In the genomic region with DNA sequence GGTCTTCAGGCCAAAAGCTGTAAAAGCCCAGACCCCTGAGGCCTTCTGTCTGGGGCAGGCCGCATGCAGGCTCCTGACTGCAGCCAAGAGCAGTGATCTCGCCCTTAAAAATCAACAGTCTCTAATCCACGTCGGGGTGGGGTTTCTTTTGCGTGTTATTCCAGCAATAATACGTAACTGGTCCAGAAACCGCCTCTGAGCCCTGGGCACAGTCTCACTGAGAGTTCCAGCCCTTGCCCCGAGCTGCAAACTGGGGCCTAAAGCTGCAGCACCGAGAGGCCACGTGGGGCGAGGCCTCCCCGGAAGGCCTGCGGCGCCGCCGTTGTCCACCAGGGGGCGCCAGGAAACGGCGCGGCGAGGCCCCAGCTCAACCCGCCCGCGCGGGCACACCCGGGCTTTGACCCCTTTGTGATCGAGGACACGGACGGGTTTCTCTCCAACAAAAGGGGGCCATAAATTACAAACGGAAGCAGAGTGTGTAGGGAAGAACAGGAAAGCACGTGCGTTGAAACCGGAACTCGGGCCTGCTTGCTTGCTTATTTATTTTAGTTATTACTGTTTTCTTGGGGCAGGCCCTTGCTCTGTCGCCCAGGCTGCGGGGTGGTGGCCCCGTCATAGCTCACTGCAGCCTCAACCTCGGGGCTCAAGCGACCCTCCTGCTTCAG, we compare ENCODE assay signal across 1 cellular context.
TF ChIP-seq lines count a peak whose summit lies in the region.

No MANE protein-coding gene starts in this region.

TF ChIP-seq in HepG2, 621 proteins besides CTCF, POLR2A, EP300 and RAD21 (continued from another document and continues in another):
- TF ChIP-seq, protein P1, sequence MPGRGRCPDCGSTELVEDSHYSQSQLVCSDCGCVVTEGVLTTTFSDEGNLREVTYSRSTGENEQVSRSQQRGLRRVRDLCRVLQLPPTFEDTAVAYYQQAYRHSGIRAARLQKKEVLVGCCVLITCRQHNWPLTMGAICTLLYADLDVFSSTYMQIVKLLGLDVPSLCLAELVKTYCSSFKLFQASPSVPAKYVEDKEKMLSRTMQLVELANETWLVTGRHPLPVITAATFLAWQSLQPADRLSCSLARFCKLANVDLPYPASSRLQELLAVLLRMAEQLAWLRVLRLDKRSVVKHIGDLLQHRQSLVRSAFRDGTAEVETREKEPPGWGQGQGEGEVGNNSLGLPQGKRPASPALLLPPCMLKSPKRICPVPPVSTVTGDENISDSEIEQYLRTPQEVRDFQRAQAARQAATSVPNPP (CRISPR knock-in tag; IDR thresholded peaks at IDR 0.05) = peak; percentile 93
- no peak for TF ChIP-seq HNRNPL (IDR thresholded peaks at IDR 0.05; ENCODE audit: low read depth, low read length)
- TF ChIP-seq ZNF883 (CRISPR knock-in tag; IDR thresholded peaks at IDR 0.05; ENCODE audit: not compliant biosample characterization) = peak; percentile 56
- TF ChIP-seq, protein P2, sequence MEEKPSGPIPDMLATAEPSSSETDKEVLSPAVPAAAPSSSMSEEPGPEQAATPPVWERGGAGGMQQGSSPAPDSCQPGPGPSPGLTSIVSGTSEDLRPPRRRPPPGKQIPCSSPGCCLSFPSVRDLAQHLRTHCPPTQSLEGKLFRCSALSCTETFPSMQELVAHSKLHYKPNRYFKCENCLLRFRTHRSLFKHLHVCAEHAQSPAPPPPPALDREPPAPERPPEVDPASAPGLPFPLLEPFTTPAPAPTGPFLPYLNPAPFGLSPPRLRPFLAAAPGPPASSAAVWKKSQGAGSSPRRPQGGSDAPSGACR (CRISPR knock-in tag; IDR thresholded peaks at IDR 0.05) = peak; percentile 88; the same call in 1 of the 2 replicates
- no peak; the same call in 1 of the 2 replicates for TF ChIP-seq MYNN (CRISPR knock-in tag; IDR thresholded peaks at IDR 0.05; ENCODE audit: low read depth)
- TF ChIP-seq ZNF749 (CRISPR knock-in tag; IDR thresholded peaks at IDR 0.05; ENCODE audit: borderline replicate concordance) = no peak
- no peak for TF ChIP-seq EZH2 (conservative IDR thresholded peaks at IDR 0.05; ENCODE audit: low read depth, low read length)
- 0 out of 2 replicates have a peak, but pooled peaks have one; percentile 71 for TF ChIP-seq ZNF670 (CRISPR knock-in tag; IDR thresholded peaks at IDR 0.05; ENCODE audit: borderline replicate concordance)
- TF ChIP-seq HMG20A (CRISPR knock-in tag; IDR thresholded peaks at IDR 0.05; ENCODE audit: borderline replicate concordance) = peak; percentile 59; the same call in 1 of the 2 replicates
- TF ChIP-seq, protein P3, sequence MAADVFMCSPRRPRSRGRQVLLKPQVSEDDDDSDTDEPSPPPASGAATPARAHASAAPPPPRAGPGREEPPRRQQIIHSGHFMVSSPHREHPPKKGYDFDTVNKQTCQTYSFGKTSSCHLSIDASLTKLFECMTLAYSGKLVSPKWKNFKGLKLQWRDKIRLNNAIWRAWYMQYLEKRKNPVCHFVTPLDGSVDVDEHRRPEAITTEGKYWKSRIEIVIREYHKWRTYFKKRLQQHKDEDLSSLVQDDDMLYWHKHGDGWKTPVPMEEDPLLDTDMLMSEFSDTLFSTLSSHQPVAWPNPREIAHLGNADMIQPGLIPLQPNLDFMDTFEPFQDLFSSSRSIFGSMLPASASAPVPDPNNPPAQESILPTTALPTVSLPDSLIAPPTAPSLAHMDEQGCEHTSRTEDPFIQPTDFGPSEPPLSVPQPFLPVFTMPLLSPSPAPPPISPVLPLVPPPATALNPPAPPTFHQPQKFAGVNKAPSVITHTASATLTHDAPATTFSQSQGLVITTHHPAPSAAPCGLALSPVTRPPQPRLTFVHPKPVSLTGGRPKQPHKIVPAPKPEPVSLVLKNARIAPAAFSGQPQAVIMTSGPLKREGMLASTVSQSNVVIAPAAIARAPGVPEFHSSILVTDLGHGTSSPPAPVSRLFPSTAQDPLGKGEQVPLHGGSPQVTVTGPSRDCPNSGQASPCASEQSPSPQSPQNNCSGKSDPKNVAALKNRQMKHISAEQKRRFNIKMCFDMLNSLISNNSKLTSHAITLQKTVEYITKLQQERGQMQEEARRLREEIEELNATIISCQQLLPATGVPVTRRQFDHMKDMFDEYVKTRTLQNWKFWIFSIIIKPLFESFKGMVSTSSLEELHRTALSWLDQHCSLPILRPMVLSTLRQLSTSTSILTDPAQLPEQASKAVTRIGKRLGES (CRISPR knock-in tag; IDR thresholded peaks at IDR 0.05; ENCODE audit: borderline replicate concordance) = no peak
- peak; percentile 97 for TF ChIP-seq MED1 (CRISPR knock-in tag; IDR thresholded peaks at IDR 0.05)
- TF ChIP-seq, protein P4, sequence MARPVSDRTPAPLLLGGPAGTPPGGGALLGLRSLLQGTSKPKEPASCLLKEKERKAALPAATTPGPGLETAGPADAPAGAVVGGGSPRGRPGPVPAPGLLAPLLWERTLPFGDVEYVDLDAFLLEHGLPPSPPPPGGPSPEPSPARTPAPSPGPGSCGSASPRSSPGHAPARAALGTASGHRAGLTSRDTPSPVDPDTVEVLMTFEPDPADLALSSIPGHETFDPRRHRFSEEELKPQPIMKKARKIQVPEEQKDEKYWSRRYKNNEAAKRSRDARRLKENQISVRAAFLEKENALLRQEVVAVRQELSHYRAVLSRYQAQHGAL (CRISPR knock-in tag; IDR thresholded peaks at IDR 0.05; ENCODE audit: not compliant biosample characterization) = no peak
- TF ChIP-seq, protein P5, sequence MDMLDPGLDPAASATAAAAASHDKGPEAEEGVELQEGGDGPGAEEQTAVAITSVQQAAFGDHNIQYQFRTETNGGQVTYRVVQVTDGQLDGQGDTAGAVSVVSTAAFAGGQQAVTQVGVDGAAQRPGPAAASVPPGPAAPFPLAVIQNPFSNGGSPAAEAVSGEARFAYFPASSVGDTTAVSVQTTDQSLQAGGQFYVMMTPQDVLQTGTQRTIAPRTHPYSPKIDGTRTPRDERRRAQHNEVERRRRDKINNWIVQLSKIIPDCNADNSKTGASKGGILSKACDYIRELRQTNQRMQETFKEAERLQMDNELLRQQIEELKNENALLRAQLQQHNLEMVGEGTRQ (IDR thresholded peaks at IDR 0.05; ENCODE audit: low read depth, low read length) = peak; percentile 65
- TF ChIP-seq, protein P5 (CRISPR knock-in tag; IDR thresholded peaks at IDR 0.05; ENCODE audit: borderline replicate concordance) = peak; percentile 81
- TF ChIP-seq TBP (CRISPR knock-in tag; IDR thresholded peaks at IDR 0.05) = no peak
- no peak for TF ChIP-seq BRCA1 (CRISPR knock-in tag; IDR thresholded peaks at IDR 0.05)
- peak; percentile 72; the same call in 1 of the 2 replicates for TF ChIP-seq ZNF773 (CRISPR knock-in tag; IDR thresholded peaks at IDR 0.05; ENCODE audit: borderline replicate concordance)
- TF ChIP-seq, protein P6, sequence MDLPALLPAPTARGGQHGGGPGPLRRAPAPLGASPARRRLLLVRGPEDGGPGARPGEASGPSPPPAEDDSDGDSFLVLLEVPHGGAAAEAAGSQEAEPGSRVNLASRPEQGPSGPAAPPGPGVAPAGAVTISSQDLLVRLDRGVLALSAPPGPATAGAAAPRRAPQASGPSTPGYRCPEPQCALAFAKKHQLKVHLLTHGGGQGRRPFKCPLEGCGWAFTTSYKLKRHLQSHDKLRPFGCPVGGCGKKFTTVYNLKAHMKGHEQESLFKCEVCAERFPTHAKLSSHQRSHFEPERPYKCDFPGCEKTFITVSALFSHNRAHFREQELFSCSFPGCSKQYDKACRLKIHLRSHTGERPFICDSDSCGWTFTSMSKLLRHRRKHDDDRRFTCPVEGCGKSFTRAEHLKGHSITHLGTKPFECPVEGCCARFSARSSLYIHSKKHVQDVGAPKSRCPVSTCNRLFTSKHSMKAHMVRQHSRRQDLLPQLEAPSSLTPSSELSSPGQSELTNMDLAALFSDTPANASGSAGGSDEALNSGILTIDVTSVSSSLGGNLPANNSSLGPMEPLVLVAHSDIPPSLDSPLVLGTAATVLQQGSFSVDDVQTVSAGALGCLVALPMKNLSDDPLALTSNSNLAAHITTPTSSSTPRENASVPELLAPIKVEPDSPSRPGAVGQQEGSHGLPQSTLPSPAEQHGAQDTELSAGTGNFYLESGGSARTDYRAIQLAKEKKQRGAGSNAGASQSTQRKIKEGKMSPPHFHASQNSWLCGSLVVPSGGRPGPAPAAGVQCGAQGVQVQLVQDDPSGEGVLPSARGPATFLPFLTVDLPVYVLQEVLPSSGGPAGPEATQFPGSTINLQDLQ (CRISPR knock-in tag; IDR thresholded peaks at IDR 0.05) = peak; percentile 79; the same call in 1 of the 2 replicates
- TF ChIP-seq, protein P7, sequence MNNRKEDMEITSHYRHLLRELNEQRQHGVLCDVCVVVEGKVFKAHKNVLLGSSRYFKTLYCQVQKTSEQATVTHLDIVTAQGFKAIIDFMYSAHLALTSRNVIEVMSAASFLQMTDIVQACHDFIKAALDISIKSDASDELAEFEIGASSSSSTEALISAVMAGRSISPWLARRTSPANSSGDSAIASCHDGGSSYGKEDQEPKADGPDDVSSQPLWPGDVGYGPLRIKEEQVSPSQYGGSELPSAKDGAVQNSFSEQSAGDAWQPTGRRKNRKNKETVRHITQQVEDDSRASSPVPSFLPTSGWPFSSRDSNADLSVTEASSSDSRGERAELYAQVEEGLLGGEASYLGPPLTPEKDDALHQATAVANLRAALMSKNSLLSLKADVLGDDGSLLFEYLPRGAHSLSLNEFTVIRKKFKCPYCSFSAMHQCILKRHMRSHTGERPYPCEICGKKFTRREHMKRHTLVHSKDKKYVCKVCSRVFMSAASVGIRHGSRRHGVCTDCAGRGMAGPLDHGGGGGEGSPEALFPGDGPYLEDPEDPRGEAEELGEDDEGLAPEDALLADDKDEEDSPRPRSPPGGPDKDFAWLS (CRISPR knock-in tag; IDR thresholded peaks at IDR 0.05; ENCODE audit: borderline replicate concordance) = peak; percentile 97; the same call in 1 of the 2 replicates
- TF ChIP-seq ZNF782 (CRISPR knock-in tag; IDR thresholded peaks at IDR 0.05; ENCODE audit: borderline replicate concordance) = no peak
- TF ChIP-seq CBX1 (IDR thresholded peaks at IDR 0.05; ENCODE audit: low read depth) = peak; percentile 37
- TF ChIP-seq GATAD1 (CRISPR knock-in tag; IDR thresholded peaks at IDR 0.05) = peak; percentile 57; the same call in 1 of the 2 replicates
- TF ChIP-seq SSRP1 (CRISPR knock-in tag; IDR thresholded peaks at IDR 0.05) = no peak
- TF ChIP-seq NR1H2 (CRISPR knock-in tag; IDR thresholded peaks at IDR 0.05; ENCODE audit: borderline replicate concordance, low read depth) = no peak; the same call in 1 of the 2 replicates
- TF ChIP-seq, protein P8, sequence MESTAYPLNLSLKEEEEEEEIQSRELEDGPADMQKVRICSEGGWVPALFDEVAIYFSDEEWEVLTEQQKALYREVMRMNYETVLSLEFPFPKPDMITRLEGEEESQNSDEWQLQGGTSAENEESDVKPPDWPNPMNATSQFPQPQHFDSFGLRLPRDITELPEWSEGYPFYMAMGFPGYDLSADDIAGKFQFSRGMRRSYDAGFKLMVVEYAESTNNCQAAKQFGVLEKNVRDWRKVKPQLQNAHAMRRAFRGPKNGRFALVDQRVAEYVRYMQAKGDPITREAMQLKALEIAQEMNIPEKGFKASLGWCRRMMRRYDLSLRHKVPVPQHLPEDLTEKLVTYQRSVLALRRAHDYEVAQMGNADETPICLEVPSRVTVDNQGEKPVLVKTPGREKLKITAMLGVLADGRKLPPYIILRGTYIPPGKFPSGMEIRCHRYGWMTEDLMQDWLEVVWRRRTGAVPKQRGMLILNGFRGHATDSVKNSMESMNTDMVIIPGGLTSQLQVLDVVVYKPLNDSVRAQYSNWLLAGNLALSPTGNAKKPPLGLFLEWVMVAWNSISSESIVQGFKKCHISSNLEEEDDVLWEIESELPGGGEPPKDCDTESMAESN (CRISPR knock-in tag; conservative IDR thresholded peaks at IDR 0.05) = peak; percentile 85
- peak; percentile 93 for TF ChIP-seq ZNF225 (CRISPR knock-in tag; IDR thresholded peaks at IDR 0.05)
- TF ChIP-seq, protein P9, sequence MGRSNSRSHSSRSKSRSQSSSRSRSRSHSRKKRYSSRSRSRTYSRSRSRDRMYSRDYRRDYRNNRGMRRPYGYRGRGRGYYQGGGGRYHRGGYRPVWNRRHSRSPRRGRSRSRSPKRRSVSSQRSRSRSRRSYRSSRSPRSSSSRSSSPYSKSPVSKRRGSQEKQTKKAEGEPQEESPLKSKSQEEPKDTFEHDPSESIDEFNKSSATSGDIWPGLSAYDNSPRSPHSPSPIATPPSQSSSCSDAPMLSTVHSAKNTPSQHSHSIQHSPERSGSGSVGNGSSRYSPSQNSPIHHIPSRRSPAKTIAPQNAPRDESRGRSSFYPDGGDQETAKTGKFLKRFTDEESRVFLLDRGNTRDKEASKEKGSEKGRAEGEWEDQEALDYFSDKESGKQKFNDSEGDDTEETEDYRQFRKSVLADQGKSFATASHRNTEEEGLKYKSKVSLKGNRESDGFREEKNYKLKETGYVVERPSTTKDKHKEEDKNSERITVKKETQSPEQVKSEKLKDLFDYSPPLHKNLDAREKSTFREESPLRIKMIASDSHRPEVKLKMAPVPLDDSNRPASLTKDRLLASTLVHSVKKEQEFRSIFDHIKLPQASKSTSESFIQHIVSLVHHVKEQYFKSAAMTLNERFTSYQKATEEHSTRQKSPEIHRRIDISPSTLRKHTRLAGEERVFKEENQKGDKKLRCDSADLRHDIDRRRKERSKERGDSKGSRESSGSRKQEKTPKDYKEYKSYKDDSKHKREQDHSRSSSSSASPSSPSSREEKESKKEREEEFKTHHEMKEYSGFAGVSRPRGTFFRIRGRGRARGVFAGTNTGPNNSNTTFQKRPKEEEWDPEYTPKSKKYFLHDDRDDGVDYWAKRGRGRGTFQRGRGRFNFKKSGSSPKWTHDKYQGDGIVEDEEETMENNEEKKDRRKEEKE (IDR thresholded peaks at IDR 0.05) = no peak
- peak; percentile 98 for TF ChIP-seq ZFY (CRISPR knock-in tag; IDR thresholded peaks at IDR 0.05)
- no peak for TF ChIP-seq ZNF841 (CRISPR knock-in tag; IDR thresholded peaks at IDR 0.05; ENCODE audit: borderline replicate concordance)
- TF ChIP-seq RFXANK (CRISPR knock-in tag; IDR thresholded peaks at IDR 0.05) = no peak
- peak; percentile 21; the same call in 1 of the 2 replicates for TF ChIP-seq ETV6 (CRISPR knock-in tag; conservative IDR thresholded peaks at IDR 0.05)
- peak; percentile 72 for TF ChIP-seq NFIC (IDR thresholded peaks at IDR 0.05; ENCODE audit: low read length)
- no peak for TF ChIP-seq RELA (CRISPR knock-in tag; IDR thresholded peaks at IDR 0.05)
